1 cellular context compared by ENCODE assay signal in the genomic region with DNA sequence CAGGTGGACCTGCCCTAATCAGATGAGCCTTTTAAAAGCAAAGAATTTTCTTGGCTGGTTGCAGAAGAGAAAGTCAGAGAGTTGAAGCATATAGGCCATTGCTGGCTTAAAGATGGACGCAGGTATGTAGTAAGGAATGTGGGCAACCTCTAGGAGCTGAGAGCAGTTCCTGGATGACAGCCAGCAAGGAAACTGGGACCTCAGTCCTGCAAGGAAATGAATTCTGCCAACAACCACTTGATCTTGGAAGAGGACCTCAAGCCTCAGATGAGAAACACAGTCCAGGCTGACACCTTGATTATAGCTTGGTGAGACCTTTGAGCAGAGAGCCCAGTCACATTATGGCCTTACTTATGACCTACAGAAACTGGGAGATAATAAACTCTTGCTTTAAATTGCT.
TF ChIP-seq lines count a peak whose summit lies in the region.

No MANE protein-coding gene starts in this region.

TF ChIP-seq in SK-N-SH treated with all-trans-retinoic acid at 6 μM for 48 hours, 23 proteins besides CTCF, POLR2A, EP300 and RAD21 (continued from another document):
- TF ChIP-seq, protein P1, sequence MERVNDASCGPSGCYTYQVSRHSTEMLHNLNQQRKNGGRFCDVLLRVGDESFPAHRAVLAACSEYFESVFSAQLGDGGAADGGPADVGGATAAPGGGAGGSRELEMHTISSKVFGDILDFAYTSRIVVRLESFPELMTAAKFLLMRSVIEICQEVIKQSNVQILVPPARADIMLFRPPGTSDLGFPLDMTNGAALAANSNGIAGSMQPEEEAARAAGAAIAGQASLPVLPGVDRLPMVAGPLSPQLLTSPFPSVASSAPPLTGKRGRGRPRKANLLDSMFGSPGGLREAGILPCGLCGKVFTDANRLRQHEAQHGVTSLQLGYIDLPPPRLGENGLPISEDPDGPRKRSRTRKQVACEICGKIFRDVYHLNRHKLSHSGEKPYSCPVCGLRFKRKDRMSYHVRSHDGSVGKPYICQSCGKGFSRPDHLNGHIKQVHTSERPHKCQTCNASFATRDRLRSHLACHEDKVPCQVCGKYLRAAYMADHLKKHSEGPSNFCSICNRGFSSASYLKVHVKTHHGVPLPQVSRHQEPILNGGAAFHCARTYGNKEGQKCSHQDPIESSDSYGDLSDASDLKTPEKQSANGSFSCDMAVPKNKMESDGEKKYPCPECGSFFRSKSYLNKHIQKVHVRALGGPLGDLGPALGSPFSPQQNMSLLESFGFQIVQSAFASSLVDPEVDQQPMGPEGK (CRISPR knock-in tag; IDR thresholded peaks at IDR 0.05; ENCODE audit: borderline replicate concordance): no peak
- TF ChIP-seq ESRRG (CRISPR knock-in tag; IDR thresholded peaks at IDR 0.05) (no peak), SNAI2 (CRISPR knock-in tag; IDR thresholded peaks at IDR 0.05) (no peak)
- TF ChIP-seq, protein P2, sequence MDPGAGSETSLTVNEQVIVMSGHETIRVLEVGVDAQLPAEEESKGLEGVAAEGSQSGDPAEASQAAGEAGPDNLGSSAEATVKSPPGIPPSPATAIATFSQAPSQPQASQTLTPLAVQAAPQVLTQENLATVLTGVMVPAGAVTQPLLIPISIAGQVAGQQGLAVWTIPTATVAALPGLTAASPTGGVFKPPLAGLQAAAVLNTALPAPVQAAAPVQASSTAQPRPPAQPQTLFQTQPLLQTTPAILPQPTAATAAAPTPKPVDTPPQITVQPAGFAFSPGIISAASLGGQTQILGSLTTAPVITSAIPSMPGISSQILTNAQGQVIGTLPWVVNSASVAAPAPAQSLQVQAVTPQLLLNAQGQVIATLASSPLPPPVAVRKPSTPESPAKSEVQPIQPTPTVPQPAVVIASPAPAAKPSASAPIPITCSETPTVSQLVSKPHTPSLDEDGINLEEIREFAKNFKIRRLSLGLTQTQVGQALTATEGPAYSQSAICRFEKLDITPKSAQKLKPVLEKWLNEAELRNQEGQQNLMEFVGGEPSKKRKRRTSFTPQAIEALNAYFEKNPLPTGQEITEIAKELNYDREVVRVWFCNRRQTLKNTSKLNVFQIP (CRISPR knock-in tag; IDR thresholded peaks at IDR 0.05; ENCODE audit: borderline replicate concordance, low read depth): no peak
- TF ChIP-seq, protein P3, sequence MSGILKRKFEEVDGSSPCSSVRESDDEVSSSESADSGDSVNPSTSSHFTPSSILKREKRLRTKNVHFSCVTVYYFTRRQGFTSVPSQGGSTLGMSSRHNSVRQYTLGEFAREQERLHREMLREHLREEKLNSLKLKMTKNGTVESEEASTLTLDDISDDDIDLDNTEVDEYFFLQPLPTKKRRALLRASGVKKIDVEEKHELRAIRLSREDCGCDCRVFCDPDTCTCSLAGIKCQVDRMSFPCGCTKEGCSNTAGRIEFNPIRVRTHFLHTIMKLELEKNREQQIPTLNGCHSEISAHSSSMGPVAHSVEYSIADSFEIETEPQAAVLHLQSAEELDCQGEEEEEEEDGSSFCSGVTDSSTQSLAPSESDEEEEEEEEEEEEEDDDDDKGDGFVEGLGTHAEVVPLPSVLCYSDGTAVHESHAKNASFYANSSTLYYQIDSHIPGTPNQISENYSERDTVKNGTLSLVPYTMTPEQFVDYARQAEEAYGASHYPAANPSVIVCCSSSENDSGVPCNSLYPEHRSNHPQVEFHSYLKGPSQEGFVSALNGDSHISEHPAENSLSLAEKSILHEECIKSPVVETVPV (CRISPR knock-in tag; IDR thresholded peaks at IDR 0.05): no peak
